13 cellular contexts compared by ENCODE assay signal in the genomic region with DNA sequence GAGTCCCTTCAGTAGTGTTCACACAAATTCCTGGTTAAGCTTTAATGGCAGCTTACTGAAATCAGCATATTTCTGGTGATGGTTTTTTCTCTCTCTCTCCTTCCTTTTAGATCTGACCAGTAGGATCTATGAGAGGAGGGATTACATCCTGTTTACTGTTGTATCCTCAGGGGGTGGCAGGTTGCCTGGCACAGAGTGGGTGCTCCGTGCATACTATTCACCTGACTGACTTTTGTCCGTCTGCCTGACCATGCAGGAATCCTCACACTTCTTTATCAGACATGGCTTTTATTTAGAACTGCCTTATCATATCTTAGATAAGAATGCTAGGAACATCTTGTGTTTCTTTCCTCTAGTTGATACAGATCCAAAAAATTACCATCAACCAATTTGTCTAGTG. TPM values are rescaled to one million over a fixed set of nuclear protein-coding genes. Genes with fewer than 3 reads are reported as not detected.
A peak's percentile ranks its signal among the peaks of the same experiment; 100 is the strongest.
DNase-seq lines count a peak whose midpoint lies in the region; ATAC-seq and TF ChIP-seq lines count a peak whose summit lies in the region.
"Had no signal": no experiment of that assay in that cellular context is flagged by ENCODE, and none has a peak within 500 bp of the region (broad histone marks: within the 10 kb centered on the region; RNA-seq: fewer than 3 reads in every experiment).

No MANE protein-coding gene starts in this region.

- no peak overlapping the region for H3K4me3 ChIP-seq in Peyer's patch
- H3K4me3 ChIP-seq in SK-N-SH (ENCODE audit: low read depth in 2 of 2, low read length in 1 of 2), result no peak overlapping the region
- H3K4me3 ChIP-seq: ascending aorta had no signal

- WGBS in SK-N-SH (ENCODE audit: low lambda C conversion rate), result 90% methylated on average over 2 of the region's 2 CpGs

- TF ChIP-seq POLR2A in Peyer's patch (IDR thresholded peaks at IDR 0.05), result no peak

- H3K9ac ChIP-seq in SK-N-SH, result no peak overlapping the region

- no peaks in the 10 kb centered on the region for H3F3A ChIP-seq in SK-N-SH (replicated peaks; ENCODE audit: insufficient read depth)

- ATAC-seq in stimulated activated naive CD8-positive, alpha-beta T cell treated with anti-CD3 and anti-CD28 coated beads, Interleukin-15, amount 100 ng/mL, for 72 hours, result no peak

- H4K20me1 ChIP-seq in SK-N-SH (ENCODE audit: insufficient read depth), result no peaks in the 10 kb centered on the region

- peaks cover 86% of the 10 kb centered on the region for H3K4me1 Mint-ChIP-seq in stimulated activated naive CD8-positive, alpha-beta T cell treated with anti-CD3 and anti-CD28 coated beads, Interleukin-15, Interleukin-2, amounts not matched to agents 100 ng/mL and 50 ng/mL, for 24 hours (ENCODE audit: low read depth)
- H3K4me1 Mint-ChIP-seq in stimulated activated naive CD8-positive, alpha-beta T cell treated with anti-CD3 and anti-CD28 coated beads, Interleukin-15, amount 100 ng/mL, for 72 hours, result peaks cover 60% of the 10 kb centered on the region

- TF ChIP-seq EP300 in SK-N-SH (IDR thresholded peaks at IDR 0.05; ENCODE audit: borderline replicate concordance in 1 of 2, low read depth in 1 of 2, low read length in 1 of 2), result no peak

- TF ChIP-seq RAD21 in SK-N-SH (IDR thresholded peaks at IDR 0.05; ENCODE audit: low read length), result no peak

- DNase-seq in stimulated activated naive CD8-positive, alpha-beta T cell treated with anti-CD3 and anti-CD28 coated beads, Interleukin-15, amount 100 ng/mL, for 72 hours, result no peak
- DNase-seq in kidney glomerular epithelial cell (lab: John Stamatoyannopoulos, UW) (peak; percentile 57), cerebellar nuclear complex (lab: John Stamatoyannopoulos, UW) (no peak), Peyer's patch (no peak), SK-N-SH (no peak)
- DNase-seq: activated effector memory CD4-positive, alpha-beta T cell treated with Interleukin-2 at 50 U/mL for 16 hours; hypothalamus; NCI-H1417 treated with DMSO at 0.1 percent for 48 hours; NCI-H2171 treated with DMSO at 0.1 percent for 48 hours; NCI-H82 had no signal

- no peak overlapping the region for H2AFZ ChIP-seq in SK-N-SH (ENCODE audit: low read depth)

- peaks cover 7% of the 10 kb centered on the region for H3K36me3 Mint-ChIP-seq in stimulated activated naive CD8-positive, alpha-beta T cell treated with anti-CD3 and anti-CD28 coated beads, Interleukin-15, Interleukin-2, amounts not matched to agents 100 ng/mL and 50 ng/mL, for 24 hours (ENCODE audit: low read depth)

- no peaks in the 10 kb centered on the region for H3K9me2 ChIP-seq in SK-N-SH

- H3K4me1 ChIP-seq in Peyer's patch (no peaks in the 10 kb centered on the region), SK-N-SH (ENCODE audit: control insufficient read depth in 1 of 2, insufficient read depth in 2 of 2, low read depth in 1 of 2, low read length in 1 of 2) (no peaks in the 10 kb centered on the region; a peak in 1 of 4 replicates)
- H3K4me1 ChIP-seq: ascending aorta had no signal

- peak overlapping the region; percentile 78 for H3K27ac Mint-ChIP-seq in stimulated activated naive CD8-positive, alpha-beta T cell treated with anti-CD3 and anti-CD28 coated beads, Interleukin-15, Interleukin-2, amounts not matched to agents 100 ng/mL and 50 ng/mL, for 24 hours
- H3K27ac Mint-ChIP-seq in stimulated activated naive CD8-positive, alpha-beta T cell treated with anti-CD3 and anti-CD28 coated beads, Interleukin-15, amount 100 ng/mL, for 72 hours, result no peak overlapping the region

- no peak overlapping the region for H3K4me3 Mint-ChIP-seq in stimulated activated naive CD8-positive, alpha-beta T cell treated with anti-CD3 and anti-CD28 coated beads, Interleukin-15, Interleukin-2, amounts not matched to agents 100 ng/mL and 50 ng/mL, for 24 hours
- H3K4me3 Mint-ChIP-seq in stimulated activated naive CD8-positive, alpha-beta T cell treated with anti-CD3 and anti-CD28 coated beads, Interleukin-15, amount 100 ng/mL, for 72 hours, result peak overlapping the region in 1 of 2 donors; percentile 10

- no peaks in the 10 kb centered on the region for H3K27me3 Mint-ChIP-seq in stimulated activated naive CD8-positive, alpha-beta T cell treated with anti-CD3 and anti-CD28 coated beads, Interleukin-15, Interleukin-2, amounts not matched to agents 100 ng/mL and 50 ng/mL, for 24 hours
- H3K27me3 Mint-ChIP-seq in stimulated activated naive CD8-positive, alpha-beta T cell treated with anti-CD3 and anti-CD28 coated beads, Interleukin-15, amount 100 ng/mL, for 72 hours, result no peaks in the 10 kb centered on the region

- H3K36me3 ChIP-seq in Peyer's patch (no peaks in the 10 kb centered on the region), SK-N-SH (replicated peaks in 1 of 2; ENCODE audit: control insufficient read depth in 1 of 2, insufficient read depth in 2 of 2, low read length in 1 of 2) (no peaks in the 10 kb centered on the region)
- H3K36me3 ChIP-seq: ascending aorta had no signal

- TF ChIP-seq CTCF in VCaP (conservative IDR thresholded peaks at IDR 0.05), result no peak
- TF ChIP-seq CTCF in Peyer's patch (IDR thresholded peaks at IDR 0.05), result no peak
- no peak for TF ChIP-seq CTCF in SK-N-SH (IDR thresholded peaks at IDR 0.05)

- H3K9me3 ChIP-seq in Peyer's patch, result no peaks in the 10 kb centered on the region
- no peaks in the 10 kb centered on the region for H3K9me3 ChIP-seq in SK-N-SH

- CTCF ChIA-PET in SK-N-SH (lab: Yijun Ruan, JAX), result no interaction called here

- H3K4me2 ChIP-seq in SK-N-SH, result no peak overlapping the region

- POLR2A ChIA-PET in SK-N-SH (lab: Yijun Ruan, JAX), result no interaction called here

- H3K79me2 ChIP-seq in SK-N-SH (ENCODE audit: insufficient read depth), result no peaks in the 10 kb centered on the region

- H3K27me3 ChIP-seq in Peyer's patch (no peaks in the 10 kb centered on the region), SK-N-SH (ENCODE audit: insufficient read depth) (no peaks in the 10 kb centered on the region)
- H3K27me3 ChIP-seq: ascending aorta had no signal

- H3K27ac ChIP-seq in VCaP (peak overlapping the region; percentile 40), Peyer's patch (no peak overlapping the region), SK-N-SH (ENCODE audit: low read depth in 2 of 2, low read length in 1 of 2) (no peak overlapping the region)
- H3K27ac ChIP-seq: ascending aorta had no signal

- no peaks in the 10 kb centered on the region for H3K9me3 Mint-ChIP-seq in stimulated activated naive CD8-positive, alpha-beta T cell treated with anti-CD3 and anti-CD28 coated beads, Interleukin-15, Interleukin-2, amounts not matched to agents 100 ng/mL and 50 ng/mL, for 24 hours
- peaks cover 0 to 8% of the 10 kb centered on the region in 2 donors for H3K9me3 Mint-ChIP-seq in stimulated activated naive CD8-positive, alpha-beta T cell treated with anti-CD3 and anti-CD28 coated beads, Interleukin-15, amount 100 ng/mL, for 72 hours

TF ChIP-seq in SK-N-SH, 30 proteins besides CTCF, POLR2A, EP300 and RAD21:
- TF ChIP-seq, protein P1, sequence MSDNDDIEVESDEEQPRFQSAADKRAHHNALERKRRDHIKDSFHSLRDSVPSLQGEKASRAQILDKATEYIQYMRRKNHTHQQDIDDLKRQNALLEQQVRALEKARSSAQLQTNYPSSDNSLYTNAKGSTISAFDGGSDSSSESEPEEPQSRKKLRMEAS (IDR thresholded peaks at IDR 0.05; ENCODE audit: low read depth), result no peak
- TF ChIP-seq CHD2 (IDR thresholded peaks at IDR 0.05; ENCODE audit: low read length, partially characterized antibody), result no peak
- TF ChIP-seq JUND (IDR thresholded peaks at IDR 0.05), result no peak
- TF ChIP-seq, protein P2, sequence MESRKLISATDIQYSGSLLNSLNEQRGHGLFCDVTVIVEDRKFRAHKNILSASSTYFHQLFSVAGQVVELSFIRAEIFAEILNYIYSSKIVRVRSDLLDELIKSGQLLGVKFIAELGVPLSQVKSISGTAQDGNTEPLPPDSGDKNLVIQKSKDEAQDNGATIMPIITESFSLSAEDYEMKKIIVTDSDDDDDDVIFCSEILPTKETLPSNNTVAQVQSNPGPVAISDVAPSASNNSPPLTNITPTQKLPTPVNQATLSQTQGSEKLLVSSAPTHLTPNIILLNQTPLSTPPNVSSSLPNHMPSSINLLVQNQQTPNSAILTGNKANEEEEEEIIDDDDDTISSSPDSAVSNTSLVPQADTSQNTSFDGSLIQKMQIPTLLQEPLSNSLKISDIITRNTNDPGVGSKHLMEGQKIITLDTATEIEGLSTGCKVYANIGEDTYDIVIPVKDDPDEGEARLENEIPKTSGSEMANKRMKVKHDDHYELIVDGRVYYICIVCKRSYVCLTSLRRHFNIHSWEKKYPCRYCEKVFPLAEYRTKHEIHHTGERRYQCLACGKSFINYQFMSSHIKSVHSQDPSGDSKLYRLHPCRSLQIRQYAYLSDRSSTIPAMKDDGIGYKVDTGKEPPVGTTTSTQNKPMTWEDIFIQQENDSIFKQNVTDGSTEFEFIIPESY (IDR thresholded peaks at IDR 0.05; ENCODE audit: borderline replicate concordance, low read depth), result no peak
- TF ChIP-seq SMC3 (IDR thresholded peaks at IDR 0.05; ENCODE audit: low read depth, low read length), result no peak
- no peak for TF ChIP-seq YY1 (IDR thresholded peaks at IDR 0.05; ENCODE audit: low read depth)
- TF ChIP-seq EZH2phosphoT487 (IDR thresholded peaks at IDR 0.05; ENCODE audit: borderline replicate concordance, low read depth), result no peak
- TF ChIP-seq, protein P3, sequence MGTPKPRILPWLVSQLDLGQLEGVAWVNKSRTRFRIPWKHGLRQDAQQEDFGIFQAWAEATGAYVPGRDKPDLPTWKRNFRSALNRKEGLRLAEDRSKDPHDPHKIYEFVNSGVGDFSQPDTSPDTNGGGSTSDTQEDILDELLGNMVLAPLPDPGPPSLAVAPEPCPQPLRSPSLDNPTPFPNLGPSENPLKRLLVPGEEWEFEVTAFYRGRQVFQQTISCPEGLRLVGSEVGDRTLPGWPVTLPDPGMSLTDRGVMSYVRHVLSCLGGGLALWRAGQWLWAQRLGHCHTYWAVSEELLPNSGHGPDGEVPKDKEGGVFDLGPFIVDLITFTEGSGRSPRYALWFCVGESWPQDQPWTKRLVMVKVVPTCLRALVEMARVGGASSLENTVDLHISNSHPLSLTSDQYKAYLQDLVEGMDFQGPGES (IDR thresholded peaks at IDR 0.05; ENCODE audit: low read depth, low read length), result no peak
- no peak for TF ChIP-seq MEF2A (IDR thresholded peaks at IDR 0.05; ENCODE audit: borderline replicate concordance, low read depth)
- no peak for TF ChIP-seq RFX5 (IDR thresholded peaks at IDR 0.05; ENCODE audit: low read length)
- TF ChIP-seq TAF1 (IDR thresholded peaks at IDR 0.05; ENCODE audit: borderline replicate concordance, low read depth, low read length), result no peak

RNA-seq across cellular contexts. Expression of a gene that starts 29.6 kb away (rescaled TPM):
- total RNA-seq in Peyer's patch, result 10 to 100 TPM in 1 of 4 donors, 1 to 10 TPM in 3; 3.8 to 22.3 (median 5.5) TPM
- polyA plus RNA-seq in SK-N-SH (2012; rRNA removed), result 31.5 and 39.3 TPM in 2 replicates
- 19.2 and 32.1 TPM in 2 replicates for polyA plus RNA-seq in SK-N-SH (2012; cell fraction: cytosol; rRNA removed)
- 31.4 and 37.1 TPM in 2 replicates for polyA plus RNA-seq in SK-N-SH (2012; cell fraction: nucleus; rRNA removed)
